Comparison of ENCODE assay signal across 22 cellular contexts in genomic region chr7:19327011-19327410, GRCh38.
DNase-seq lines count a peak whose midpoint lies in the region; ATAC-seq, FAIRE-seq and TF ChIP-seq lines count a peak whose summit lies in the region.
"Had no signal": no experiment of that assay in that cellular context is flagged by ENCODE, and none has a peak within 500 bp of the region (broad histone marks: within the 10 kb centered on the region; RNA-seq: fewer than 3 reads in every experiment).

No MANE protein-coding gene starts in this region.

- H2AK9ac ChIP-seq in IMR-90 (replicated peaks; ENCODE audit: low read depth, low read length, poor library complexity), result no peak overlapping the region

- H3K4me2 ChIP-seq in IMR-90 (ENCODE audit: low read depth, low read length), result no peak overlapping the region
- H3K4me2 ChIP-seq in endothelial cell of umbilical vein (ENCODE audit: insufficient read depth, low read length), result no peak overlapping the region

- H4K20me1 ChIP-seq in IMR-90 (ENCODE audit: insufficient read depth, low read length) (no peaks in the 10 kb centered on the region), endothelial cell of umbilical vein (replicated peaks; ENCODE audit: control insufficient read depth, extremely low read depth, insufficient read depth, low read length) (no peaks in the 10 kb centered on the region)

- H3K23ac ChIP-seq in IMR-90 (ENCODE audit: low read depth, low read length), result no peak overlapping the region

- no peak overlapping the region for H2BK20ac ChIP-seq in IMR-90 (ENCODE audit: low read depth, low read length)

- no peak overlapping the region for H3K14ac ChIP-seq in IMR-90 (replicated peaks; ENCODE audit: low read depth, low read length)

- H3K36me3 ChIP-seq in IMR-90 (ENCODE audit: control insufficient read depth, insufficient read depth, low read length) (no peaks in the 10 kb centered on the region), endothelial cell of umbilical vein (ENCODE audit: control insufficient read depth in 2 of 2, extremely low read depth in 1 of 2, insufficient read depth in 2 of 2, low read length in 2 of 2) (no peaks in the 10 kb centered on the region)
- H3K36me3 ChIP-seq: vagina had no signal

- DNase-seq in IMR-90 (peak; percentile 17), OCI-M1 (lab: John Stamatoyannopoulos, UW) (peak; percentile 17), endothelial cell of umbilical vein (ENCODE audit: low read depth, low spot score) (peak; percentile 90), skeletal muscle cell (ENCODE audit: low read depth) (peak; percentile 23), glomerular visceral epithelial cell (ENCODE audit: extremely low spot score) (no peak), SIG-M5 (lab: John Stamatoyannopoulos, UW) (no peak)
- DNase-seq: activated CD4-positive, alpha-beta T cell treated with anti-CD3 and anti-CD28 coated beads for 1 hour; Caco-2; central memory CD4-positive, alpha-beta T cell; endodermal cell; left ventricle myocardium superior; NCI-H1048; NCI-H2029 treated with DMSO at 0.1 percent for 48 hours; NCI-H526 treated with DMSO at 0.1 percent for 48 hours; nucleus accumbens; PC-3; stimulated activated CD4-positive, alpha-beta T cell treated with anti-CD3 and anti-CD28 coated beads, Interleukin-2, amount 100 ng/mL, for 48 hours; T1000 had no signal

- H2AFZ ChIP-seq in IMR-90 (replicated peaks; ENCODE audit: low read length, poor library complexity) (no peak overlapping the region), endothelial cell of umbilical vein (ENCODE audit: low read depth, low read length) (no peak overlapping the region)

- no peak overlapping the region for H2BK15ac ChIP-seq in IMR-90 (ENCODE audit: low read depth, low read length)

- FAIRE-seq in endothelial cell of umbilical vein (lab: Jason Lieb, UNC), result peak; percentile 43
- FAIRE-seq: frontal cortex had no signal

- intact Hi-C loops in IMR-90 (cut with micrococcal nuclease), result no loop called here
- intact Hi-C loops in endothelial cell of umbilical vein (cut with micrococcal nuclease), result no loop called here

- H3K4me1 ChIP-seq in IMR-90 (ENCODE audit: control insufficient read depth, insufficient read depth, low read length) (no peaks in the 10 kb centered on the region), endothelial cell of umbilical vein (ENCODE audit: control insufficient read depth, extremely low read depth, insufficient read depth, low read length) (no peaks in the 10 kb centered on the region)
- H3K4me1 ChIP-seq: Caco-2, vagina had no signal

- H2AK5ac ChIP-seq in IMR-90 (ENCODE audit: low read depth, low read length), result no peak overlapping the region

- CTCF ChIA-PET in IMR-90 (lab: Yijun Ruan, JAX), result no interaction called here
- CTCF ChIA-PET in endothelial cell of umbilical vein (lab: Charles Lee), result interaction anchor here (1.2 to 1.3 kb wide), 2 partner anchors 11 to 13 kb away, joined by 3 read pairs; no protein-coding TSS in a partner anchor

- H4K8ac ChIP-seq in IMR-90 (ENCODE audit: low read depth in 2 of 2, low read length in 2 of 2), result no peak overlapping the region

- H3K9me3 ChIP-seq in IMR-90 (ENCODE audit: control insufficient read depth, insufficient read depth, low read length) (no peaks in the 10 kb centered on the region), endothelial cell of umbilical vein (replicated peaks; ENCODE audit: control insufficient read depth, insufficient read depth, low read length) (no peaks in the 10 kb centered on the region)
- H3K9me3 ChIP-seq: Caco-2, vagina had no signal

- ATAC-seq in IMR-90 (ENCODE audit: low read depth) (no peak), GM21390 (IDR thresholded peaks at IDR 0.05; ENCODE audit: unreplicated experiment) (no peak)
- ATAC-seq: left ventricle myocardium superior, PC-3 had no signal

- in situ Hi-C loops in IMR-90 (cut with MboI; ENCODE audit: low sequenced_read_pairs), result no loop called here

- POLR2A ChIA-PET in IMR-90 (lab: Charles Lee; ENCODE audit: unreplicated experiment), result no interaction called here
- POLR2A ChIA-PET in endothelial cell of umbilical vein (lab: Charles Lee), result no interaction called here

- H3K18ac ChIP-seq in IMR-90 (ENCODE audit: low read depth, low read length), result no peak overlapping the region

- no peak overlapping the region for H3K4me3 ChIP-seq in IMR-90 (ENCODE audit: insufficient read depth, low read depth, low read length)
- no peak overlapping the region for H3K4me3 ChIP-seq in endothelial cell of umbilical vein (replicated peaks in 1 of 3; ENCODE audit: insufficient read depth in 1 of 3, low read depth in 1 of 3, low read length in 3 of 3)
- no peak overlapping the region for H3K4me3 ChIP-seq in skeletal muscle cell (ENCODE audit: low read depth, low read length)
- H3K4me3 ChIP-seq: SK-N-MC, vagina had no signal

- H4K5ac ChIP-seq in IMR-90 (ENCODE audit: low read depth, low read length), result no peak overlapping the region

- H3K9ac ChIP-seq in IMR-90 (ENCODE audit: low read depth, low read length) (no peak overlapping the region), endothelial cell of umbilical vein (replicated peaks; ENCODE audit: extremely low read depth, insufficient read depth, low read length) (no peak overlapping the region)

- no peak for TF ChIP-seq POLR2A in IMR-90 (IDR thresholded peaks at IDR 0.05; ENCODE audit: low read depth, low read length)
- TF ChIP-seq POLR2A in endothelial cell of umbilical vein (IDR thresholded peaks at IDR 0.05; ENCODE audit: low read depth, low read length), result no peak

- no peak overlapping the region for H4K91ac ChIP-seq in IMR-90 (ENCODE audit: insufficient read depth, low read depth, low read length)

- no peak overlapping the region for H3K27ac ChIP-seq in IMR-90 (ENCODE audit: insufficient read depth, low read length)
- no peak overlapping the region for H3K27ac ChIP-seq in endothelial cell of umbilical vein (ENCODE audit: insufficient read depth, low read depth, low read length)
- H3K27ac ChIP-seq: SK-N-MC, vagina had no signal

- no CpG with 5 or more reads among the region's 1 CpG for WGBS in IMR-90 (ENCODE audit: extremely low coverage in 2 of 2, insufficient read length in 1 of 2), 2 experiments

- H3K56ac ChIP-seq in IMR-90 (ENCODE audit: extremely low read depth, insufficient read depth, low read length), result no peak overlapping the region

- no TSS peak for BruUV-seq in IMR-90 (replicated peaks; lab: Mats Ljungman, UMichigan)
- BruUV-seq in endothelial cell of umbilical vein (replicated peaks; lab: Mats Ljungman, UMichigan), result no TSS peak

- H3K79me2 ChIP-seq in endothelial cell of umbilical vein (ENCODE audit: control insufficient read depth, insufficient read depth, low read length), result no peaks in the 10 kb centered on the region

- H3K79me1 ChIP-seq in IMR-90 (ENCODE audit: low read depth in 1 of 2, low read length in 2 of 2), result no peaks in the 10 kb centered on the region

- TF ChIP-seq RAD21 in IMR-90 (IDR thresholded peaks at IDR 0.05; ENCODE audit: low read length), result no peak

- no peak overlapping the region for H2BK5ac ChIP-seq in IMR-90 (ENCODE audit: low read depth, low read length, poor library complexity, severe bottlenecking)

- dilution Hi-C loops in IMR-90 (cut with HindIII; ENCODE audit: low sequenced_read_pairs, unreplicated experiment), result no loop called here
- dilution Hi-C loops in endothelial cell of umbilical vein (cut with MboI; ENCODE audit: extremely low pct_ligation_motif_present, low sequenced_read_pairs), result no loop called here

- TF ChIP-seq CTCF in IMR-90 (conservative IDR thresholded peaks at IDR 0.05; ENCODE audit: low read depth, low read length) (no peak), endothelial cell of umbilical vein (IDR thresholded peaks at IDR 0.05; ENCODE audit: extremely low read depth in 1 of 2, insufficient read depth in 1 of 2, low read depth in 1 of 2, low read length in 2 of 2) (no peak)

- H3K9me1 ChIP-seq in IMR-90 (ENCODE audit: insufficient read depth, low read length), result no peaks in the 10 kb centered on the region; the same call in 1 of the 2 replicates
- H3K9me1 ChIP-seq in endothelial cell of umbilical vein (replicated peaks; ENCODE audit: control insufficient read depth, extremely low read depth, insufficient read depth, low read length), result no peaks in the 10 kb centered on the region

- H3K4ac ChIP-seq in IMR-90 (ENCODE audit: low read depth, low read length), result no peak overlapping the region

- H3K27me3 ChIP-seq in IMR-90 (ENCODE audit: control insufficient read depth, insufficient read depth, low read length) (no peaks in the 10 kb centered on the region), endothelial cell of umbilical vein (ENCODE audit: control insufficient read depth in 2 of 2, insufficient read depth in 2 of 2, low read length in 2 of 2) (peaks cover 0 to 3% of the 10 kb centered on the region in 2 experiments)
- H3K27me3 ChIP-seq: vagina had no signal

- H2BK120ac ChIP-seq in IMR-90 (ENCODE audit: low read depth, low read length), result no peak overlapping the region

TF ChIP-seq in IMR-90, 13 proteins besides CTCF, POLR2A, EP300 and RAD21:
- TF ChIP-seq MAFK (IDR thresholded peaks at IDR 0.05; ENCODE audit: low read depth, low read length), result no peak

TF ChIP-seq in endothelial cell of umbilical vein, 7 proteins besides CTCF, POLR2A, EP300 and RAD21:
- no peak for TF ChIP-seq JUN (IDR thresholded peaks at IDR 0.05; ENCODE audit: borderline replicate concordance, insufficient read depth, insufficient read length, low read depth)
- TF ChIP-seq MAX (IDR thresholded peaks at IDR 0.05; ENCODE audit: insufficient read depth, insufficient read length), result no peak
TF ChIP-seq in endothelial cell of umbilical vein: peak in this region for 0.

Comparison
In these comparisons a context has a peak if more than half of its experiments do, and no peak if none do; other contexts are left out.
1. DNase-seq: peak in IMR-90 (single experiment), OCI-M1 (single experiment), endothelial cell of umbilical vein (single experiment) and skeletal muscle cell (single experiment); none in glomerular visceral epithelial cell (single experiment) and SIG-M5 (single experiment).